In the genomic region with DNA sequence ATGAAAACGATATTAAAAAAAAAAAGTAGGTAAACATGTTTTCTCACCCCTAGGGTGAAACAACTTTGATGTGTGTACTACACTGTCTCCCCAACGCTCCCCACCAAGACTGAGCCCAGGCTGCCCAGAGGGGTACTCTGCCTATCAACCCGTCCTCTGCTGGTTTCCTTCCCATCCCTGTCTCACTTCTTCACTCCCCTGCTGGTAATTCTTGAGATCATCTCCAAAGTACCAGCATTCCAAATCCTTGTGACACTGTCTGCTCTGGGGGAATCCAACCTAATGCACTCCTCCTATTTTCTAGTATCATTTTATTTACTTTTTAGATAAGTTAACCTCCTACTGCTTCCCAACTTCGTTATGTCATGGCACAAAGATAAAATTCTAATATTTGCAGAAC, we compare ENCODE assay signal across 39 cellular contexts.
"Had no signal": no experiment of that assay in that cellular context is flagged by ENCODE, and none has a peak within 500 bp of the region (broad histone marks: within the 10 kb centered on the region; RNA-seq: fewer than 3 reads in every experiment).

No MANE protein-coding gene starts in this region.

- H3K36me3 Mint-ChIP-seq: activated naive CD4-positive, alpha-beta T cell treated with anti-CD3 and anti-CD28 coated beads, Interleukin-2, amount 10 ng/mL, durations not matched to agents 7 days and 5 days; activated naive CD4-positive, alpha-beta T cell treated with anti-CD3 and anti-CD28 coated beads, Interleukin-2, amount 50 U/mL, for 24 hours; activated naive CD8-positive, alpha-beta T cell; activated naive CD8-positive, alpha-beta T cell treated with anti-CD3 and anti-CD28 coated beads, Interleukin-2, amount 10 ng/mL, durations not matched to agents 7 days and 5 days had no signal

- H3K9me3 Mint-ChIP-seq: activated CD4-positive, alpha-beta memory T cell treated with anti-CD3 and anti-CD28 coated beads, Interleukin-2, amount 10 ng/mL, durations not matched to agents 7 days and 5 days; activated CD4-positive, alpha-beta T cell treated with anti-CD3 and anti-CD28 coated beads, Interleukin-2, amount 10 ng/mL, durations not matched to agents 7 days and 5 days; activated naive CD4-positive, alpha-beta T cell treated with anti-CD3 and anti-CD28 coated beads, Interleukin-2, amount 10 ng/mL, durations not matched to agents 7 days and 5 days; activated naive CD4-positive, alpha-beta T cell treated with anti-CD3 and anti-CD28 coated beads, Interleukin-2, amount 50 U/mL, for 24 hours; activated naive CD8-positive, alpha-beta T cell treated with anti-CD3 and anti-CD28 coated beads, Interleukin-2, amount 10 ng/mL, durations not matched to agents 7 days and 5 days; activated naive CD8-positive, alpha-beta T cell treated with anti-CD3 and anti-CD28 coated beads, Interleukin-2, amount 50 U/mL, for 24 hours; activated T-cell treated with anti-CD3 and anti-CD28 coated beads, Interleukin-2, amount 50 U/mL, for 24 hours; activated T-helper 2 cell treated with anti-CD3 and anti-CD28 coated beads, Interferon-gamma antibody, Interleukin-2, Interleukin-4, amounts not matched to agents 10 μg/mL and 5 μg/mL and 100 μg/mL, durations not matched to agents 14 hours and 24 hours and 36 hours; brain; central memory CD8-positive, alpha-beta T cell; T-helper 1 cell treated with Interleukin-12 subunit alpha and Interleukin-12 subunit beta and Interleukin-4 antibody, amounts not matched to agents 30 μg/mL and 1 μg/mL, for 36 hours; T-helper 2 cell treated with Interferon-gamma antibody and Interleukin-4, amounts not matched to agents 5 μg/mL and 100 μg/mL, for 36 hours had no signal

- H3K36me3 ChIP-seq: ascending aorta, cardiac muscle cell had no signal

- DNase-seq: activated CD4-positive, alpha-beta memory T cell treated with anti-CD3 and anti-CD28 coated beads, Interleukin-2, amount 10 ng/mL, durations not matched to agents 7 days and 5 days; activated CD4-positive, alpha-beta T cell treated with anti-CD3 and anti-CD28 coated beads for 1 hour; activated CD4-positive, alpha-beta T cell treated with anti-CD3 and anti-CD28 coated beads for 36 hours; activated CD4-positive, alpha-beta T cell treated with anti-CD3 and anti-CD28 coated beads for 48 hours; activated CD4-positive, alpha-beta T cell treated with anti-CD3 and anti-CD28 coated beads, Interleukin-2, amount 10 ng/mL, durations not matched to agents 7 days and 5 days; activated CD4-positive, alpha-beta T cell treated with anti-CD3 and anti-CD28 coated beads, Interleukin-2, amount 50 U/mL, for 48 hours; activated CD4-positive, CD25-positive, alpha-beta regulatory T cell; activated CD8-positive, alpha-beta memory T cell treated with anti-CD3 and anti-CD28 coated beads for 24 hours; activated CD8-positive, alpha-beta memory T cell treated with anti-CD3 and anti-CD28 coated beads, Interleukin-2, amount 10 ng/mL, durations not matched to agents 7 days and 5 days; activated CD8-positive, alpha-beta memory T cell treated with anti-CD3 and anti-CD28 coated beads, Interleukin-2, amount 50 U/mL, for 48 hours; activated CD8-positive, alpha-beta T cell treated with anti-CD3 and anti-CD28 coated beads, Interleukin-2, amount 10 ng/mL, durations not matched to agents 7 days and 5 days; activated effector memory CD4-positive, alpha-beta T cell treated with Interleukin-2 at 50 U/mL for 16 hours; activated gamma-delta T cell; activated naive CD4-positive, alpha-beta T cell treated with anti-CD3 and anti-CD28 coated beads, Interleukin-2, amount 10 ng/mL, durations not matched to agents 7 days and 5 days; activated naive CD4-positive, alpha-beta T cell treated with Interleukin-2 at 50 U/mL for 16 hours; activated naive CD8-positive, alpha-beta T cell treated with anti-CD3 and anti-CD28 coated beads, Interleukin-2, amount 10 ng/mL, durations not matched to agents 7 days and 5 days; activated naive CD8-positive, alpha-beta T cell treated with anti-CD3 and anti-CD28 coated beads, Interleukin-2, amount 50 U/mL, for 24 hours; activated T-cell treated with anti-CD3 and anti-CD28 coated beads, Interleukin-2, amount 50 U/mL, for 24 hours; activated T-cell treated with anti-CD3 and anti-CD28 coated beads, Interleukin-2, amount 50 U/mL, for 48 hours; amygdala; anterior cingulate cortex; caudate nucleus; cerebellar nuclear complex; T-helper 1 cell; T-helper 2 cell; T-helper 9 cell had no signal

- H3K27me3 Mint-ChIP-seq: activated CD4-positive, alpha-beta memory T cell treated with anti-CD3 and anti-CD28 coated beads, Interleukin-2, amount 10 ng/mL, durations not matched to agents 7 days and 5 days; activated CD4-positive, alpha-beta T cell treated with anti-CD3 and anti-CD28 coated beads for 36 hours; activated CD4-positive, alpha-beta T cell treated with anti-CD3 and anti-CD28 coated beads, Interleukin-2, amount 10 ng/mL, durations not matched to agents 7 days and 5 days; activated CD8-positive, alpha-beta memory T cell treated with anti-CD3 and anti-CD28 coated beads, Interleukin-2, amount 10 ng/mL, durations not matched to agents 7 days and 5 days; activated naive CD4-positive, alpha-beta T cell treated with anti-CD3 and anti-CD28 coated beads, Interleukin-2, amount 10 ng/mL, durations not matched to agents 7 days and 5 days; activated naive CD4-positive, alpha-beta T cell treated with anti-CD3 and anti-CD28 coated beads, Interleukin-2, amount 50 U/mL, for 24 hours; activated naive CD8-positive, alpha-beta T cell; activated naive CD8-positive, alpha-beta T cell treated with anti-CD3 and anti-CD28 coated beads, Interleukin-2, amount 10 ng/mL, durations not matched to agents 7 days and 5 days; activated naive CD8-positive, alpha-beta T cell treated with anti-CD3 and anti-CD28 coated beads, Interleukin-2, amount 50 U/mL, for 24 hours; activated T-cell treated with anti-CD3 and anti-CD28 coated beads, Interleukin-2, amount 50 U/mL, for 24 hours; brain; central memory CD8-positive, alpha-beta T cell had no signal

- H3K4me1 Mint-ChIP-seq: activated naive CD4-positive, alpha-beta T cell treated with anti-CD3 and anti-CD28 coated beads, Interleukin-2, amount 10 ng/mL, durations not matched to agents 7 days and 5 days; activated naive CD4-positive, alpha-beta T cell treated with anti-CD3 and anti-CD28 coated beads, Interleukin-2, amount 50 U/mL, for 24 hours; activated naive CD8-positive, alpha-beta T cell treated with anti-CD3 and anti-CD28 coated beads, Interleukin-2, amount 50 U/mL, for 24 hours had no signal

- ATAC-seq: activated CD4-positive, alpha-beta T cell treated with anti-CD3 and anti-CD28 coated beads for 36 hours; activated CD4-positive, CD25-positive, alpha-beta regulatory T cell treated with anti-CD3 and anti-CD28 coated beads, Interleukin-2, amount 50 U/mL, for 24 hours; activated CD8-positive, alpha-beta memory T cell treated with anti-CD3 and anti-CD28 coated beads, Interleukin-2, amount 10 ng/mL, durations not matched to agents 7 days and 5 days; activated CD8-positive, alpha-beta T cell treated with anti-CD3 and anti-CD28 coated beads, Interleukin-2, amount 10 ng/mL, durations not matched to agents 7 days and 5 days; activated naive CD8-positive, alpha-beta T cell treated with anti-CD3 and anti-CD28 coated beads, Interleukin-2, amount 50 U/mL, for 24 hours had no signal

- H3K27ac ChIP-seq: ascending aorta, cardiac muscle cell, VCaP had no signal

- H3K4me3 Mint-ChIP-seq: activated CD4-positive, alpha-beta memory T cell treated with anti-CD3 and anti-CD28 coated beads, Interleukin-2, amount 10 ng/mL, durations not matched to agents 7 days and 5 days; activated CD4-positive, alpha-beta T cell treated with anti-CD3 and anti-CD28 coated beads for 36 hours; activated CD4-positive, alpha-beta T cell treated with anti-CD3 and anti-CD28 coated beads, Interleukin-2, amount 10 ng/mL, durations not matched to agents 7 days and 5 days; activated CD8-positive, alpha-beta memory T cell treated with anti-CD3 and anti-CD28 coated beads, Interleukin-2, amount 10 ng/mL, durations not matched to agents 7 days and 5 days; activated CD8-positive, alpha-beta T cell treated with anti-CD3 and anti-CD28 coated beads, Interleukin-2, amount 10 ng/mL, durations not matched to agents 7 days and 5 days; activated naive CD4-positive, alpha-beta T cell treated with anti-CD3 and anti-CD28 coated beads, Interleukin-2, amount 10 ng/mL, durations not matched to agents 7 days and 5 days; activated naive CD4-positive, alpha-beta T cell treated with anti-CD3 and anti-CD28 coated beads, Interleukin-2, amount 50 U/mL, for 24 hours; activated naive CD8-positive, alpha-beta T cell; activated naive CD8-positive, alpha-beta T cell treated with anti-CD3 and anti-CD28 coated beads, Interleukin-2, amount 10 ng/mL, durations not matched to agents 7 days and 5 days; activated naive CD8-positive, alpha-beta T cell treated with anti-CD3 and anti-CD28 coated beads, Interleukin-2, amount 50 U/mL, for 24 hours; activated T-cell treated with anti-CD3 and anti-CD28 coated beads, Interleukin-2, amount 50 U/mL, for 24 hours; brain; central memory CD8-positive, alpha-beta T cell; T-helper 1 cell treated with Interleukin-12 subunit alpha and Interleukin-12 subunit beta and Interleukin-4 antibody, amounts not matched to agents 30 μg/mL and 1 μg/mL, for 36 hours; T-helper 2 cell treated with Interferon-gamma antibody and Interleukin-4, amounts not matched to agents 5 μg/mL and 100 μg/mL, for 36 hours had no signal

- H3K27ac Mint-ChIP-seq: activated CD4-positive, alpha-beta memory T cell treated with anti-CD3 and anti-CD28 coated beads, Interleukin-2, amount 10 ng/mL, durations not matched to agents 7 days and 5 days; activated CD4-positive, alpha-beta T cell treated with anti-CD3 and anti-CD28 coated beads for 36 hours; activated CD4-positive, alpha-beta T cell treated with anti-CD3 and anti-CD28 coated beads, Interleukin-2, amount 10 ng/mL, durations not matched to agents 7 days and 5 days; activated CD8-positive, alpha-beta memory T cell treated with anti-CD3 and anti-CD28 coated beads, Interleukin-2, amount 10 ng/mL, durations not matched to agents 7 days and 5 days; activated CD8-positive, alpha-beta T cell treated with anti-CD3 and anti-CD28 coated beads, Interleukin-2, amount 10 ng/mL, durations not matched to agents 7 days and 5 days; activated naive CD4-positive, alpha-beta T cell treated with anti-CD3 and anti-CD28 coated beads, Interleukin-2, amount 10 ng/mL, durations not matched to agents 7 days and 5 days; activated naive CD4-positive, alpha-beta T cell treated with anti-CD3 and anti-CD28 coated beads, Interleukin-2, amount 50 U/mL, for 24 hours; activated naive CD8-positive, alpha-beta T cell; activated naive CD8-positive, alpha-beta T cell treated with anti-CD3 and anti-CD28 coated beads, Interleukin-2, amount 10 ng/mL, durations not matched to agents 7 days and 5 days; activated naive CD8-positive, alpha-beta T cell treated with anti-CD3 and anti-CD28 coated beads, Interleukin-2, amount 50 U/mL, for 24 hours; activated T-cell treated with anti-CD3 and anti-CD28 coated beads, Interleukin-2, amount 50 U/mL, for 24 hours; activated T-helper 2 cell treated with anti-CD3 and anti-CD28 coated beads, Interferon-gamma antibody, Interleukin-2, Interleukin-4, amounts not matched to agents 10 μg/mL and 5 μg/mL and 100 μg/mL, durations not matched to agents 14 hours and 24 hours and 36 hours; brain; T-helper 1 cell treated with Interleukin-12 subunit alpha and Interleukin-12 subunit beta and Interleukin-4 antibody, amounts not matched to agents 30 μg/mL and 1 μg/mL, for 36 hours; T-helper 2 cell treated with Interferon-gamma antibody and Interleukin-4, amounts not matched to agents 5 μg/mL and 100 μg/mL, for 36 hours had no signal

- H3K4me1 ChIP-seq: ascending aorta had no signal

- H3K4me3 ChIP-seq: ascending aorta, cardiac muscle cell had no signal

- FAIRE-seq: bronchial epithelial cell, TTC549 had no signal

- H3K27me3 ChIP-seq: ascending aorta, cardiac muscle cell had no signal

- H3K9me3 ChIP-seq: ascending aorta had no signal
